34 cellular contexts compared by ENCODE assay signal in genomic region chr16:87634411-87634810, GRCh38. TPM values are rescaled to one million over a fixed set of nuclear protein-coding genes. Genes with fewer than 3 reads are reported as not detected.
"Had no signal": no experiment of that assay in that cellular context is flagged by ENCODE, and none has a peak within 500 bp of the region (broad histone marks: within the 10 kb centered on the region; RNA-seq: fewer than 3 reads in every experiment).

No MANE protein-coding gene starts in this region.

- H3K27ac ChIP-seq: adrenal gland, body of pancreas, brain microvascular endothelial cell, breast epithelium, VCaP had no signal

- H3K27me3 ChIP-seq: adrenal gland, body of pancreas had no signal

- H3K9me3 ChIP-seq: adrenal gland, body of pancreas had no signal

- H3K27ac Mint-ChIP-seq: activated B cell treated with CpG ODN at 0.5 μM for 24 hours; activated CD4-positive, alpha-beta memory T cell treated with anti-CD3 and anti-CD28 coated beads for 36 hours; activated CD4-positive, alpha-beta T cell treated with anti-CD3 and anti-CD28 coated beads, Interleukin-2, amount 10 ng/mL, durations not matched to agents 24 days and 14 days; activated CD8-positive, alpha-beta T cell treated with anti-CD3 and anti-CD28 coated beads for 36 hours; activated naive CD4-positive, alpha-beta T cell treated with anti-CD3 and anti-CD28 coated beads for 36 hours; activated naive CD4-positive, alpha-beta T cell treated with anti-CD3 and anti-CD28 coated beads, Interleukin-2, amount 50 U/mL, for 72 hours; activated naive CD8-positive, alpha-beta T cell treated with anti-CD3 and anti-CD28 coated beads for 36 hours; activated T-cell treated with anti-CD3 and anti-CD28 coated beads, Interleukin-2, amount 50 U/mL, for 24 hours; activated T-cell treated with anti-CD3 and anti-CD28 coated beads, Interleukin-2, amount 50 U/mL, for 72 hours; activated T-helper 1 cell treated with anti-CD3 and anti-CD28 coated beads, Interleukin-12 subunit alpha, Interleukin-12 subunit beta, Interleukin-2, Interleukin-4 antibody, amounts not matched to agents 30 ng/mL and 10 ng/mL and 1 ng/mL, durations not matched to agents 14 hours and 24 hours and 36 hours; activated T-helper 17 cell treated with anti-CD3 and anti-CD28 coated beads, Interleukin-2, amount 50 U/mL, for 72 hours; T-helper 2 cell treated with Interferon-gamma antibody and Interleukin-4, amounts not matched to agents 5 μg/mL and 100 μg/mL, for 36 hours had no signal

- H3K4me1 ChIP-seq: breast epithelium had no signal

- DNase-seq: activated B cell treated with CpG ODN at 0.5 μM for 24 hours; activated CD4-positive, alpha-beta memory T cell treated with anti-CD3 and anti-CD28 coated beads for 36 hours; activated CD4-positive, alpha-beta T cell treated with anti-CD3 and anti-CD28 coated beads for 4 hours; activated CD4-positive, alpha-beta T cell treated with anti-CD3 and anti-CD28 coated beads, Interleukin-2, amount 10 ng/mL, durations not matched to agents 24 days and 14 days; activated CD4-positive, alpha-beta T cell treated with anti-CD3 and anti-CD28 coated beads, Interleukin-2, amount 50 U/mL, for 1 hour; activated CD4-positive, alpha-beta T cell treated with anti-CD3 and anti-CD28 coated beads, Interleukin-2, amount 50 U/mL, for 4 hours; activated CD4-positive, CD25-positive, alpha-beta regulatory T cell treated with anti-CD3 and anti-CD28 coated beads, Interleukin-2, amount 50 U/mL, for 72 hours; activated CD8-positive, alpha-beta memory T cell treated with anti-CD3 and anti-CD28 coated beads, Interleukin-2, amount 50 U/mL, for 4 hours; activated CD8-positive, alpha-beta T cell treated with anti-CD3 and anti-CD28 coated beads for 36 hours; activated effector memory CD4-positive, alpha-beta T cell treated with anti-CD3 and anti-CD28 coated beads, Interleukin-2, amount 50 U/mL, for 16 hours; activated gamma-delta T cell treated with Interleukin-2 at 50 U/mL for 16 hours; activated naive CD4-positive, alpha-beta T cell; activated naive CD4-positive, alpha-beta T cell treated with anti-CD3 and anti-CD28 coated beads for 36 hours; activated naive CD4-positive, alpha-beta T cell treated with anti-CD3 and anti-CD28 coated beads, Interleukin-2, amount 50 U/mL, for 16 hours; activated naive CD8-positive, alpha-beta T cell treated with anti-CD3 and anti-CD28 coated beads for 36 hours; activated T-cell treated with anti-CD3 and anti-CD28 coated beads for 4 hours; activated T-cell treated with anti-CD3 and anti-CD28 coated beads, Interleukin-2, amount 50 U/mL, for 24 hours; activated T-cell treated with anti-CD3 and anti-CD28 coated beads, Interleukin-2, amount 50 U/mL, for 72 hours; adrenal gland; amniotic stem cell; aorta; body of pancreas; brain microvascular endothelial cell; caudate nucleus; T-cell; T-helper 2 cell; T-helper 9 cell had no signal

- H3K4me3 ChIP-seq: adrenal gland, body of pancreas, breast epithelium had no signal

- ATAC-seq: activated CD8-positive, alpha-beta T cell treated with anti-CD3 and anti-CD28 coated beads for 36 hours; activated naive CD4-positive, alpha-beta T cell treated with anti-CD3 and anti-CD28 coated beads, Interleukin-2, amount 50 U/mL, for 72 hours; activated T-cell treated with anti-CD3 and anti-CD28 coated beads, Interleukin-2, amount 50 U/mL, for 72 hours; activated T-helper 17 cell treated with anti-CD3 and anti-CD28 coated beads, Interleukin-2, amount 50 U/mL, for 72 hours; body of pancreas; T-cell had no signal

- H3K36me3 ChIP-seq: adrenal gland, brain microvascular endothelial cell, breast epithelium had no signal

- H3K36me3 Mint-ChIP-seq: activated CD4-positive, alpha-beta memory T cell treated with anti-CD3 and anti-CD28 coated beads for 36 hours; activated naive CD8-positive, alpha-beta T cell treated with anti-CD3 and anti-CD28 coated beads for 36 hours; T-cell had no signal

- H3K9me3 Mint-ChIP-seq: activated CD4-positive, alpha-beta T cell treated with anti-CD3 and anti-CD28 coated beads, Interleukin-2, amount 10 ng/mL, durations not matched to agents 24 days and 14 days; activated T-helper 17 cell treated with anti-CD3 and anti-CD28 coated beads, Interleukin-2, amount 50 U/mL, for 72 hours; T-helper 2 cell treated with Interferon-gamma antibody and Interleukin-4, amounts not matched to agents 5 μg/mL and 100 μg/mL, for 36 hours had no signal

- H3K4me1 Mint-ChIP-seq: activated T-helper 17 cell treated with anti-CD3 and anti-CD28 coated beads, Interleukin-2, amount 50 U/mL, for 72 hours had no signal

- H3K4me3 Mint-ChIP-seq: activated CD4-positive, alpha-beta memory T cell treated with anti-CD3 and anti-CD28 coated beads for 36 hours; activated CD4-positive, alpha-beta T cell treated with anti-CD3 and anti-CD28 coated beads, Interleukin-2, amount 10 ng/mL, durations not matched to agents 24 days and 14 days; activated naive CD4-positive, alpha-beta T cell treated with anti-CD3 and anti-CD28 coated beads for 36 hours; activated naive CD8-positive, alpha-beta T cell treated with anti-CD3 and anti-CD28 coated beads for 36 hours; activated T-cell treated with anti-CD3 and anti-CD28 coated beads, Interleukin-2, amount 50 U/mL, for 24 hours; activated T-cell treated with anti-CD3 and anti-CD28 coated beads, Interleukin-2, amount 50 U/mL, for 72 hours; activated T-helper 1 cell treated with anti-CD3 and anti-CD28 coated beads, Interleukin-12 subunit alpha, Interleukin-12 subunit beta, Interleukin-2, Interleukin-4 antibody, amounts not matched to agents 30 ng/mL and 10 ng/mL and 1 ng/mL, durations not matched to agents 14 hours and 24 hours and 36 hours; T-helper 2 cell treated with Interferon-gamma antibody and Interleukin-4, amounts not matched to agents 5 μg/mL and 100 μg/mL, for 36 hours had no signal

- H3K27me3 Mint-ChIP-seq: activated naive CD8-positive, alpha-beta T cell treated with anti-CD3 and anti-CD28 coated beads for 36 hours had no signal

RNA-seq across cellular contexts. Expression of gene JPH3, which starts 32.1 kb away (rescaled TPM):
- total RNA-seq: activated B cell treated with CpG ODN at 0.5 μM for 24 hours; activated CD4-positive, alpha-beta T cell treated with anti-CD3 and anti-CD28 coated beads, Interleukin-2, amount 10 ng/mL, durations not matched to agents 24 days and 14 days; activated CD8-positive, alpha-beta memory T cell treated with anti-CD3 and anti-CD28 coated beads for 36 hours; activated T-helper 1 cell treated with anti-CD3 and anti-CD28 coated beads, Interleukin-12 subunit alpha, Interleukin-12 subunit beta, Interleukin-2, Interleukin-4 antibody, amounts not matched to agents 30 ng/mL and 10 ng/mL and 1 ng/mL, durations not matched to agents 14 hours and 24 hours and 36 hours; body of pancreas; T-cell had no signal
- polyA plus RNA-seq: aorta had no signal
